In genomic region chr11:48106166-48106565, GRCh38 we compare ENCODE assay signal across 14 cellular contexts.
A peak's percentile ranks its signal among the peaks of the same experiment; 100 is the strongest.
DNase-seq lines count a peak whose midpoint lies in the region; ATAC-seq and TF ChIP-seq lines count a peak whose summit lies in the region.
"Had no signal": no experiment of that assay in that cellular context is flagged by ENCODE, and none has a peak within 500 bp of the region (broad histone marks: within the 10 kb centered on the region; RNA-seq: fewer than 3 reads in every experiment).

No MANE protein-coding gene starts in this region.

- H3K9ac ChIP-seq in Karpas-422 (ENCODE audit: low read length), result peak overlapping the region; percentile 90

- intact Hi-C loops in upper lobe of right lung (cut with DNase I), result no loop called here

- CTCF ChIA-PET in activated CD8-positive, alpha-beta T cell treated with anti-CD3 and anti-CD28 coated beads, Interleukin-2, amount 10 ng/mL, durations not matched to agents 7 days and 5 days (lab: Charles Lee), result interaction anchor here (2.2 to 10.3 kb wide), 2 partner anchors 43 to 171 kb away, joined by 10 to 261 read pairs; no protein-coding TSS in a partner anchor

- no peaks in the 10 kb centered on the region for H3K27me3 ChIP-seq in Karpas-422 (ENCODE audit: low read length)
- H3K27me3 ChIP-seq in upper lobe of right lung, result no peaks in the 10 kb centered on the region

- no peaks in the 10 kb centered on the region for H3K9me2 ChIP-seq in Karpas-422 (replicated peaks; ENCODE audit: insufficient read depth, low read length)

- H3K4me2 ChIP-seq in Karpas-422 (ENCODE audit: low read depth, low read length, poor library complexity, severe bottlenecking), result peak overlapping the region; percentile 90

- no peak for TF ChIP-seq CTCF in upper lobe of right lung (IDR thresholded peaks at IDR 0.05)

- H4K20me1 ChIP-seq in Karpas-422 (ENCODE audit: insufficient read depth, low read depth, low read length), result no peaks in the 10 kb centered on the region

- H3K4me3 Mint-ChIP-seq in activated naive CD4-positive, alpha-beta T cell treated with anti-CD3 and anti-CD28 coated beads, Interleukin-2, amount 50 U/mL, for 24 hours, result peak overlapping the region; percentile 24
- H3K4me3 Mint-ChIP-seq in activated CD8-positive, alpha-beta T cell treated with anti-CD3 and anti-CD28 coated beads, Interleukin-2, amount 10 ng/mL, durations not matched to agents 7 days and 5 days, result no peak overlapping the region
- H3K4me3 Mint-ChIP-seq in stimulated activated effector memory CD8-positive, alpha-beta T cell treated with anti-CD3 and anti-CD28 coated beads, Interleukin-12 subunit alpha, Interleukin-12 subunit beta, amount 100 ng/mL, for 72 hours, result peak overlapping the region; percentile 3

- H3K4me3 ChIP-seq in Karpas-422 (ENCODE audit: low read length) (peak overlapping the region; percentile 61), upper lobe of right lung (no peak overlapping the region)

- peaks cover 61% of the 10 kb centered on the region for H3K79me2 ChIP-seq in Karpas-422 (ENCODE audit: low read length)

- no peak overlapping the region for H2AFZ ChIP-seq in Karpas-422 (ENCODE audit: low read length)

- DNase-seq in activated naive CD4-positive, alpha-beta T cell treated with anti-CD3 and anti-CD28 coated beads, Interleukin-2, amount 50 U/mL, for 72 hours (ENCODE audit: low spot score in 2 of 2), result no peak
- DNase-seq in Karpas-422 (peak; percentile 90), upper lobe of right lung (no peak), NCI-H524 treated with DMSO at 0.1 percent for 48 hours (lab: John Stamatoyannopoulos, UW) (no peak)
- DNase-seq in activated CD8-positive, alpha-beta T cell treated with anti-CD3 and anti-CD28 coated beads, Interleukin-2, amount 10 ng/mL, durations not matched to agents 7 days and 5 days, result no peak
- no peak for DNase-seq in stimulated activated effector memory CD8-positive, alpha-beta T cell treated with anti-CD3 and anti-CD28 coated beads, Interleukin-12 subunit alpha, Interleukin-12 subunit beta, amount 100 ng/mL, for 72 hours (ENCODE audit: low spot score in 2 of 2)
- DNase-seq: activated CD8-positive, alpha-beta memory T cell treated with anti-CD3 and anti-CD28 coated beads, Interleukin-2, amount 50 U/mL, for 4 hours; effector CD8-positive, alpha-beta T cell; islet precursor cell; NCI-H2171; stimulated activated CD4-positive, alpha-beta T cell treated with anti-CD3 and anti-CD28 coated beads, Interleukin-2, amount 100 ng/mL, for 48 hours; stimulated activated naive CD4-positive, alpha-beta T cell treated with Interleukin-2 at 50 U/mL for 16 hours had no signal

- H3K27ac ChIP-seq in Karpas-422 (ENCODE audit: low read length) (peak overlapping the region; percentile 99), upper lobe of right lung (no peak overlapping the region)

- no peaks in the 10 kb centered on the region for H3K36me3 Mint-ChIP-seq in activated naive CD4-positive, alpha-beta T cell treated with anti-CD3 and anti-CD28 coated beads, Interleukin-2, amount 50 U/mL, for 24 hours
- H3K36me3 Mint-ChIP-seq in activated naive CD4-positive, alpha-beta T cell treated with anti-CD3 and anti-CD28 coated beads, Interleukin-2, amount 50 U/mL, for 72 hours, result no peaks in the 10 kb centered on the region
- peaks cover 4% of the 10 kb centered on the region for H3K36me3 Mint-ChIP-seq in activated CD8-positive, alpha-beta T cell treated with anti-CD3 and anti-CD28 coated beads, Interleukin-2, amount 10 ng/mL, durations not matched to agents 7 days and 5 days (ENCODE audit: low read depth)
- peaks cover 26% of the 10 kb centered on the region for H3K36me3 Mint-ChIP-seq in stimulated activated effector memory CD8-positive, alpha-beta T cell treated with anti-CD3 and anti-CD28 coated beads, Interleukin-12 subunit alpha, Interleukin-12 subunit beta, amount 100 ng/mL, for 72 hours

- no peaks in the 10 kb centered on the region for H3K9me3 ChIP-seq in Karpas-422 (ENCODE audit: low read length)
- no peaks in the 10 kb centered on the region for H3K9me3 ChIP-seq in upper lobe of right lung

- peaks cover 96% of the 10 kb centered on the region for H3K4me1 ChIP-seq in Karpas-422 (ENCODE audit: low read length)
- H3K4me1 ChIP-seq in upper lobe of right lung, result peaks cover 29% of the 10 kb centered on the region

- no peaks in the 10 kb centered on the region for H3K27me3 Mint-ChIP-seq in activated naive CD4-positive, alpha-beta T cell treated with anti-CD3 and anti-CD28 coated beads, Interleukin-2, amount 50 U/mL, for 24 hours
- H3K27me3 Mint-ChIP-seq in activated CD8-positive, alpha-beta T cell treated with anti-CD3 and anti-CD28 coated beads, Interleukin-2, amount 10 ng/mL, durations not matched to agents 7 days and 5 days (ENCODE audit: low read depth), result no peaks in the 10 kb centered on the region

- POLR2A ChIA-PET in activated CD8-positive, alpha-beta T cell treated with anti-CD3 and anti-CD28 coated beads, Interleukin-2, amount 10 ng/mL, durations not matched to agents 7 days and 5 days (lab: Charles Lee), result no interaction called here

- peak overlapping the region; percentile 46 for H3K27ac Mint-ChIP-seq in activated naive CD4-positive, alpha-beta T cell treated with anti-CD3 and anti-CD28 coated beads, Interleukin-2, amount 50 U/mL, for 24 hours
- H3K27ac Mint-ChIP-seq in activated naive CD4-positive, alpha-beta T cell treated with anti-CD3 and anti-CD28 coated beads, Interleukin-2, amount 50 U/mL, for 72 hours, result no peak overlapping the region
- peak overlapping the region; percentile 58 for H3K27ac Mint-ChIP-seq in activated CD8-positive, alpha-beta T cell treated with anti-CD3 and anti-CD28 coated beads, Interleukin-2, amount 10 ng/mL, durations not matched to agents 7 days and 5 days
- H3K27ac Mint-ChIP-seq in stimulated activated effector memory CD8-positive, alpha-beta T cell treated with anti-CD3 and anti-CD28 coated beads, Interleukin-12 subunit alpha, Interleukin-12 subunit beta, amount 100 ng/mL, for 72 hours, result peak overlapping the region; percentile 38

- ATAC-seq in activated naive CD4-positive, alpha-beta T cell treated with anti-CD3 and anti-CD28 coated beads, Interleukin-2, amount 50 U/mL, for 72 hours, result no peak
- ATAC-seq in activated CD8-positive, alpha-beta T cell treated with anti-CD3 and anti-CD28 coated beads, Interleukin-2, amount 10 ng/mL, durations not matched to agents 7 days and 5 days, result no peak
- ATAC-seq in stimulated activated effector memory CD8-positive, alpha-beta T cell treated with anti-CD3 and anti-CD28 coated beads, Interleukin-12 subunit alpha, Interleukin-12 subunit beta, amount 100 ng/mL, for 72 hours, result no peak
- ATAC-seq in GM18502 (IDR thresholded peaks at IDR 0.05; ENCODE audit: poor library complexity, unreplicated experiment) (no peak), upper lobe of right lung (no peak)

- H3K36me3 ChIP-seq in Karpas-422 (ENCODE audit: insufficient read depth, low read length) (peaks cover 7% of the 10 kb centered on the region), upper lobe of right lung (no peaks in the 10 kb centered on the region)

- no peaks in the 10 kb centered on the region for H3K9me3 Mint-ChIP-seq in activated naive CD4-positive, alpha-beta T cell treated with anti-CD3 and anti-CD28 coated beads, Interleukin-2, amount 50 U/mL, for 24 hours
- no peaks in the 10 kb centered on the region for H3K9me3 Mint-ChIP-seq in activated naive CD4-positive, alpha-beta T cell treated with anti-CD3 and anti-CD28 coated beads, Interleukin-2, amount 50 U/mL, for 72 hours
- H3K9me3 Mint-ChIP-seq in activated CD8-positive, alpha-beta T cell treated with anti-CD3 and anti-CD28 coated beads, Interleukin-2, amount 10 ng/mL, durations not matched to agents 7 days and 5 days (ENCODE audit: insufficient read depth), result no peaks in the 10 kb centered on the region
- H3K9me3 Mint-ChIP-seq in stimulated activated effector memory CD8-positive, alpha-beta T cell treated with anti-CD3 and anti-CD28 coated beads, Interleukin-12 subunit alpha, Interleukin-12 subunit beta, amount 100 ng/mL, for 72 hours, result no peaks in the 10 kb centered on the region

- H3K4me1 Mint-ChIP-seq in activated naive CD4-positive, alpha-beta T cell treated with anti-CD3 and anti-CD28 coated beads, Interleukin-2, amount 50 U/mL, for 24 hours, result peaks cover 76% of the 10 kb centered on the region
- H3K4me1 Mint-ChIP-seq in activated CD8-positive, alpha-beta T cell treated with anti-CD3 and anti-CD28 coated beads, Interleukin-2, amount 10 ng/mL, durations not matched to agents 7 days and 5 days (ENCODE audit: low read depth), result peaks cover 73% of the 10 kb centered on the region
- H3K4me1 Mint-ChIP-seq in stimulated activated effector memory CD8-positive, alpha-beta T cell treated with anti-CD3 and anti-CD28 coated beads, Interleukin-12 subunit alpha, Interleukin-12 subunit beta, amount 100 ng/mL, for 72 hours, result peaks cover 76% of the 10 kb centered on the region

Comparison
In these comparisons a context has a peak if more than half of its experiments do, and no peak if none do; other contexts are left out.
1. H3K27ac Mint-ChIP-seq: peak in activated naive CD4-positive, alpha-beta T cell treated with anti-CD3 and anti-CD28 coated beads, Interleukin-2, amount 50 U/mL, for 24 hours (single experiment), activated CD8-positive, alpha-beta T cell treated with anti-CD3 and anti-CD28 coated beads, Interleukin-2, amount 10 ng/mL, durations not matched to agents 7 days and 5 days (single experiment) and stimulated activated effector memory CD8-positive, alpha-beta T cell treated with anti-CD3 and anti-CD28 coated beads, Interleukin-12 subunit alpha, Interleukin-12 subunit beta, amount 100 ng/mL, for 72 hours (single experiment); none in activated naive CD4-positive, alpha-beta T cell treated with anti-CD3 and anti-CD28 coated beads, Interleukin-2, amount 50 U/mL, for 72 hours (0 of 2).